40 cellular contexts compared by ENCODE assay signal in the genomic region with DNA sequence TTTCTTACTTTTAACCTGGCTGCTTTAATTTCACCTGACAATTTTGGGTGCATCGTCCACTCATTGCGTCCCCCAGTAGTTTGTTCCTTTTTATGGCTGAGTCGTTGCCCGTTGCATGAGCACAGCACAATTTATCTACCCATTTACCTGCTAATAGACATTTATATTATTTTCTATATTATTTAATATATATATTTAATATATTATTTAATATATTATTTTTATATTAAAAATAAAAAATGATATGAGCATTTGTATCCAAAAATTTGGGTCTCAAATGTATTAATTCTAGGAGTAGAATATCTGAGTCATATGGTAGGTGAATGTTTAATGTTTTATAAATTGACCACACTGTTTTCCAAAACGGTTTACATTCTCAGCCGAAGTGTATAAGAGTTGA.
"Had no signal": no experiment of that assay in that cellular context is flagged by ENCODE, and none has a peak within 500 bp of the region (broad histone marks: within the 10 kb centered on the region; RNA-seq: fewer than 3 reads in every experiment).

No MANE protein-coding gene starts in this region.

- H3K4me3 Mint-ChIP-seq: activated naive CD4-positive, alpha-beta T cell treated with anti-CD3 and anti-CD28 coated beads for 36 hours; activated naive CD4-positive, alpha-beta T cell treated with anti-CD3 and anti-CD28 coated beads, Interleukin-2, amount 10 ng/mL, durations not matched to agents 7 days and 5 days; activated naive CD4-positive, alpha-beta T cell treated with anti-CD3 and anti-CD28 coated beads, Interleukin-2, amount 50 U/mL, for 24 hours; activated naive CD8-positive, alpha-beta T cell; activated naive CD8-positive, alpha-beta T cell treated with anti-CD3 and anti-CD28 coated beads for 36 hours; activated naive CD8-positive, alpha-beta T cell treated with anti-CD3 and anti-CD28 coated beads, Interleukin-2, amount 10 ng/mL, durations not matched to agents 7 days and 5 days; activated naive CD8-positive, alpha-beta T cell treated with anti-CD3 and anti-CD28 coated beads, Interleukin-2, amount 50 U/mL, for 24 hours; activated T-cell treated with anti-CD3 and anti-CD28 coated beads, Interleukin-2, amount 50 U/mL, for 24 hours; activated T-cell treated with anti-CD3 and anti-CD28 coated beads, Interleukin-2, amount 50 U/mL, for 4 hours; activated T-cell treated with anti-CD3 and anti-CD28 coated beads, Interleukin-2, amount 50 U/mL, for 72 hours; activated T-helper 1 cell treated with anti-CD3 and anti-CD28 coated beads, Interleukin-12 subunit alpha, Interleukin-12 subunit beta, Interleukin-2, Interleukin-4 antibody, amounts not matched to agents 30 ng/mL and 10 ng/mL and 1 ng/mL, durations not matched to agents 14 hours and 24 hours and 36 hours; activated T-helper 17 cell treated with anti-CD3 and anti-CD28 coated beads, Interleukin-2, amount 50 U/mL, for 72 hours; brain; central memory CD8-positive, alpha-beta T cell had no signal

- H3K4me3 ChIP-seq: adrenal gland, ascending aorta, body of pancreas, breast epithelium, cardiac muscle cell had no signal

- H3K36me3 ChIP-seq: adrenal gland, ascending aorta, brain microvascular endothelial cell, breast epithelium, cardiac muscle cell had no signal

- DNase-seq: activated effector memory CD4-positive, alpha-beta T cell treated with anti-CD3 and anti-CD28 coated beads, Interleukin-2, amount 50 U/mL, for 16 hours; activated effector memory CD4-positive, alpha-beta T cell treated with Interleukin-2 at 50 U/mL for 16 hours; activated gamma-delta T cell; activated gamma-delta T cell treated with Interleukin-2 at 50 U/mL for 16 hours; activated naive CD4-positive, alpha-beta T cell; activated naive CD4-positive, alpha-beta T cell treated with anti-CD3 and anti-CD28 coated beads for 36 hours; activated naive CD4-positive, alpha-beta T cell treated with anti-CD3 and anti-CD28 coated beads, Interleukin-2, amount 10 ng/mL, durations not matched to agents 7 days and 5 days; activated naive CD4-positive, alpha-beta T cell treated with anti-CD3 and anti-CD28 coated beads, Interleukin-2, amount 50 U/mL, for 16 hours; activated naive CD4-positive, alpha-beta T cell treated with Interleukin-2 at 50 U/mL for 16 hours; activated naive CD8-positive, alpha-beta T cell treated with anti-CD3 and anti-CD28 coated beads for 36 hours; activated naive CD8-positive, alpha-beta T cell treated with anti-CD3 and anti-CD28 coated beads, Interleukin-2, amount 10 ng/mL, durations not matched to agents 7 days and 5 days; activated naive CD8-positive, alpha-beta T cell treated with anti-CD3 and anti-CD28 coated beads, Interleukin-2, amount 50 U/mL, for 24 hours; activated T-cell treated with anti-CD3 and anti-CD28 coated beads, Interleukin-2, amount 50 U/mL, for 1 hour; activated T-cell treated with anti-CD3 and anti-CD28 coated beads, Interleukin-2, amount 50 U/mL, for 24 hours; activated T-cell treated with anti-CD3 and anti-CD28 coated beads, Interleukin-2, amount 50 U/mL, for 4 hours; activated T-cell treated with anti-CD3 and anti-CD28 coated beads, Interleukin-2, amount 50 U/mL, for 48 hours; activated T-cell treated with anti-CD3 and anti-CD28 coated beads, Interleukin-2, amount 50 U/mL, for 72 hours; adrenal gland; amniotic stem cell; amygdala; anterior cingulate cortex; aorta; body of pancreas; brain microvascular endothelial cell; caudate nucleus; central memory CD4-positive, alpha-beta T cell; cerebellar nuclear complex had no signal

- ATAC-seq: activated naive CD4-positive, alpha-beta T cell treated with anti-CD3 and anti-CD28 coated beads, Interleukin-2, amount 50 U/mL, for 72 hours; activated naive CD8-positive, alpha-beta T cell treated with anti-CD3 and anti-CD28 coated beads, Interleukin-2, amount 50 U/mL, for 24 hours; activated T-cell treated with anti-CD3 and anti-CD28 coated beads, Interleukin-2, amount 50 U/mL, for 4 hours; activated T-cell treated with anti-CD3 and anti-CD28 coated beads, Interleukin-2, amount 50 U/mL, for 72 hours; activated T-helper 17 cell treated with anti-CD3 and anti-CD28 coated beads, Interleukin-2, amount 50 U/mL, for 72 hours; body of pancreas had no signal

- H3K27ac Mint-ChIP-seq: activated naive CD4-positive, alpha-beta T cell treated with anti-CD3 and anti-CD28 coated beads for 36 hours; activated naive CD4-positive, alpha-beta T cell treated with anti-CD3 and anti-CD28 coated beads, Interleukin-2, amount 10 ng/mL, durations not matched to agents 7 days and 5 days; activated naive CD4-positive, alpha-beta T cell treated with anti-CD3 and anti-CD28 coated beads, Interleukin-2, amount 50 U/mL, for 24 hours; activated naive CD4-positive, alpha-beta T cell treated with anti-CD3 and anti-CD28 coated beads, Interleukin-2, amount 50 U/mL, for 72 hours; activated naive CD8-positive, alpha-beta T cell; activated naive CD8-positive, alpha-beta T cell treated with anti-CD3 and anti-CD28 coated beads for 36 hours; activated naive CD8-positive, alpha-beta T cell treated with anti-CD3 and anti-CD28 coated beads, Interleukin-2, amount 10 ng/mL, durations not matched to agents 7 days and 5 days; activated naive CD8-positive, alpha-beta T cell treated with anti-CD3 and anti-CD28 coated beads, Interleukin-2, amount 50 U/mL, for 24 hours; activated T-cell treated with anti-CD3 and anti-CD28 coated beads, Interleukin-2, amount 50 U/mL, for 24 hours; activated T-cell treated with anti-CD3 and anti-CD28 coated beads, Interleukin-2, amount 50 U/mL, for 72 hours; activated T-helper 1 cell treated with anti-CD3 and anti-CD28 coated beads, Interleukin-12 subunit alpha, Interleukin-12 subunit beta, Interleukin-2, Interleukin-4 antibody, amounts not matched to agents 30 ng/mL and 10 ng/mL and 1 ng/mL, durations not matched to agents 14 hours and 24 hours and 36 hours; activated T-helper 17 cell treated with anti-CD3 and anti-CD28 coated beads, Interleukin-2, amount 50 U/mL, for 72 hours; activated T-helper 2 cell treated with anti-CD3 and anti-CD28 coated beads, Interferon-gamma antibody, Interleukin-2, Interleukin-4, amounts not matched to agents 10 μg/mL and 5 μg/mL and 100 μg/mL, durations not matched to agents 14 hours and 24 hours and 36 hours; brain had no signal

- H3K4me1 Mint-ChIP-seq: activated naive CD4-positive, alpha-beta T cell treated with anti-CD3 and anti-CD28 coated beads, Interleukin-2, amount 10 ng/mL, durations not matched to agents 7 days and 5 days; activated naive CD4-positive, alpha-beta T cell treated with anti-CD3 and anti-CD28 coated beads, Interleukin-2, amount 50 U/mL, for 24 hours; activated naive CD8-positive, alpha-beta T cell treated with anti-CD3 and anti-CD28 coated beads for 36 hours; activated naive CD8-positive, alpha-beta T cell treated with anti-CD3 and anti-CD28 coated beads, Interleukin-2, amount 10 ng/mL, durations not matched to agents 7 days and 5 days; activated naive CD8-positive, alpha-beta T cell treated with anti-CD3 and anti-CD28 coated beads, Interleukin-2, amount 50 U/mL, for 24 hours; activated T-helper 17 cell treated with anti-CD3 and anti-CD28 coated beads, Interleukin-2, amount 50 U/mL, for 72 hours had no signal

- FAIRE-seq: astrocyte, bronchial epithelial cell had no signal

- H3K9me3 Mint-ChIP-seq: activated naive CD4-positive, alpha-beta T cell treated with anti-CD3 and anti-CD28 coated beads for 36 hours; activated naive CD4-positive, alpha-beta T cell treated with anti-CD3 and anti-CD28 coated beads, Interleukin-2, amount 10 ng/mL, durations not matched to agents 7 days and 5 days; activated naive CD4-positive, alpha-beta T cell treated with anti-CD3 and anti-CD28 coated beads, Interleukin-2, amount 50 U/mL, for 24 hours; activated naive CD4-positive, alpha-beta T cell treated with anti-CD3 and anti-CD28 coated beads, Interleukin-2, amount 50 U/mL, for 72 hours; activated naive CD8-positive, alpha-beta T cell treated with anti-CD3 and anti-CD28 coated beads for 36 hours; activated naive CD8-positive, alpha-beta T cell treated with anti-CD3 and anti-CD28 coated beads, Interleukin-2, amount 10 ng/mL, durations not matched to agents 7 days and 5 days; activated naive CD8-positive, alpha-beta T cell treated with anti-CD3 and anti-CD28 coated beads, Interleukin-2, amount 50 U/mL, for 24 hours; activated T-cell treated with anti-CD3 and anti-CD28 coated beads, Interleukin-2, amount 50 U/mL, for 24 hours; activated T-cell treated with anti-CD3 and anti-CD28 coated beads, Interleukin-2, amount 50 U/mL, for 4 hours; activated T-cell treated with anti-CD3 and anti-CD28 coated beads, Interleukin-2, amount 50 U/mL, for 72 hours; activated T-helper 1 cell treated with anti-CD3 and anti-CD28 coated beads, Interleukin-12 subunit alpha, Interleukin-12 subunit beta, Interleukin-2, Interleukin-4 antibody, amounts not matched to agents 30 ng/mL and 10 ng/mL and 1 ng/mL, durations not matched to agents 14 hours and 24 hours and 36 hours; activated T-helper 17 cell treated with anti-CD3 and anti-CD28 coated beads, Interleukin-2, amount 50 U/mL, for 72 hours; activated T-helper 2 cell treated with anti-CD3 and anti-CD28 coated beads, Interferon-gamma antibody, Interleukin-2, Interleukin-4, amounts not matched to agents 10 μg/mL and 5 μg/mL and 100 μg/mL, durations not matched to agents 14 hours and 24 hours and 36 hours; central memory CD8-positive, alpha-beta T cell had no signal

- H3K36me3 Mint-ChIP-seq: activated naive CD4-positive, alpha-beta T cell treated with anti-CD3 and anti-CD28 coated beads, Interleukin-2, amount 10 ng/mL, durations not matched to agents 7 days and 5 days; activated naive CD4-positive, alpha-beta T cell treated with anti-CD3 and anti-CD28 coated beads, Interleukin-2, amount 50 U/mL, for 24 hours; activated naive CD4-positive, alpha-beta T cell treated with anti-CD3 and anti-CD28 coated beads, Interleukin-2, amount 50 U/mL, for 72 hours; activated naive CD8-positive, alpha-beta T cell; activated naive CD8-positive, alpha-beta T cell treated with anti-CD3 and anti-CD28 coated beads for 36 hours; activated naive CD8-positive, alpha-beta T cell treated with anti-CD3 and anti-CD28 coated beads, Interleukin-2, amount 10 ng/mL, durations not matched to agents 7 days and 5 days; brain had no signal

- H3K4me1 ChIP-seq: adrenal gland, body of pancreas, breast epithelium had no signal

- H3K27ac ChIP-seq: adrenal gland, ascending aorta, body of pancreas, brain microvascular endothelial cell, breast epithelium, cardiac muscle cell had no signal

- H3K27me3 ChIP-seq: ascending aorta, body of pancreas, breast epithelium, cardiac muscle cell had no signal

- H3K9me3 ChIP-seq: adrenal gland, ascending aorta, body of pancreas, breast epithelium had no signal
